ENCODE assay signal across 1 cellular context in the genomic region with DNA sequence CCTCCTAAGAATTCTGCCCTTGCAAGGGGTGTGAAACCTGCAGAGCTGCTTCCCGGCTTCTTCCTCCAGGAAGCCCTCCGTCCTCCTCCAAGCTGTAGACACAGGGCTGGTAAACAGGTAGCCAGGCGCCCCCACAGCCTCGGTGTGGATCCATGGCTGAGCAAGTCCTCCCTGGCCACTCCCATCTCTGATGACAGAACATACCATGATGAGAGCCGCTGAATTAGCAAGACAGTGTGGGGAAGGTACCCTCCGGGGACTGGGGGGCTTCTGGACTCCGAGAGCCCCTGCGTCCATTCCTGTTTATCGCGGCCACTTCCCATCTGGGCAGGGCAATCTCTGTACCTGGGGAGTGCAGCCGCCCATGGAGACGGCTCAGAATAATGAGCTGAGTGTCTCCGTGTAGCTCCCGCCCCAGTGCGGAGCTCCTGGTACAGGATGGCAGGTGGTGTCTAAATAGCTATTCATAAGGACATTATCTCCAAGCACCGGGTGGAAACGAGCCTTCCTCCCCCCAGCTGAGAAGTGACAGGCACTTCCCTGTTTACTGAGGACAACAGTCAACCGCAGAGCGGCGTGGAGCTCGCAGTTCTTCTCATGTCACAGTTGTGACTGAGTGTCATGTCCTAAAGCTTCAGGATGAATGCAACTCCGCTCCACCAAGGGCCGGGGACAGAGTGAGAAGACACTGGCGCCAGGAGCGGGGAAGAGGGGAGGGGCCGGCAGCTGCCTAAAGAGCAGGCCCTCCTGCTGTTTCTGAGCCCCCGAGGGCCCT.
TF ChIP-seq lines count a peak whose summit lies in the region.

No MANE protein-coding gene starts in this region.

TF ChIP-seq in K562, 482 proteins besides CTCF, POLR2A, EP300 and RAD21 (continued from another document and continues in another):
- TF ChIP-seq NR3C1 (CRISPR knock-in tag; IDR thresholded peaks at IDR 0.05) (no peak), KHSRP (IDR thresholded peaks at IDR 0.05) (no peak), DACH1 (IDR thresholded peaks at IDR 0.05; ENCODE audit: partially characterized antibody) (no peak), ZBTB17 (CRISPR knock-in tag; IDR thresholded peaks at IDR 0.05) (no peak), ZFX (CRISPR knock-in tag; IDR thresholded peaks at IDR 0.05) (no peak), ZBED1 (IDR thresholded peaks at IDR 0.05) (no peak), ZNF224 (CRISPR knock-in tag; IDR thresholded peaks at IDR 0.05) (no peak), NFE2L1 (tag; IDR thresholded peaks at IDR 0.05; ENCODE audit: borderline replicate concordance, low read depth) (no peak), ARID1B (IDR thresholded peaks at IDR 0.05) (peak; percentile 85), ZNF121 (CRISPR knock-in tag; conservative IDR thresholded peaks at IDR 0.05) (no peak), CC2D1A (IDR thresholded peaks at IDR 0.05) (no peak), SLC30A9 (CRISPR knock-in tag; IDR thresholded peaks at IDR 0.05) (no peak), MYC (IDR thresholded peaks at IDR 0.05; ENCODE audit: low read depth, low read length) (peak; percentile 61; the same call in 1 of the 2 replicates), MYC (CRISPR knock-in tag; IDR thresholded peaks at IDR 0.05; ENCODE audit: borderline replicate concordance, low read depth) (no peak), E2F3 (CRISPR knock-in tag; IDR thresholded peaks at IDR 0.05) (no peak), ZNF699 (CRISPR knock-in tag; IDR thresholded peaks at IDR 0.05; ENCODE audit: insufficient replicate concordance) (no peak), MAFF (IDR thresholded peaks at IDR 0.05; ENCODE audit: low read length) (no peak), TCF3 (CRISPR knock-in tag; IDR thresholded peaks at IDR 0.05) (peak; percentile 92), PCBP1 (IDR thresholded peaks at IDR 0.05; ENCODE audit: low read depth, low read length, poor library complexity, severe bottlenecking) (no peak), GABPB2 (CRISPR knock-in tag; conservative IDR thresholded peaks at IDR 0.05) (no peak), MED1 (CRISPR knock-in tag; IDR thresholded peaks at IDR 0.05; ENCODE audit: borderline replicate concordance) (no peak)
- TF ChIP-seq, protein P1, sequence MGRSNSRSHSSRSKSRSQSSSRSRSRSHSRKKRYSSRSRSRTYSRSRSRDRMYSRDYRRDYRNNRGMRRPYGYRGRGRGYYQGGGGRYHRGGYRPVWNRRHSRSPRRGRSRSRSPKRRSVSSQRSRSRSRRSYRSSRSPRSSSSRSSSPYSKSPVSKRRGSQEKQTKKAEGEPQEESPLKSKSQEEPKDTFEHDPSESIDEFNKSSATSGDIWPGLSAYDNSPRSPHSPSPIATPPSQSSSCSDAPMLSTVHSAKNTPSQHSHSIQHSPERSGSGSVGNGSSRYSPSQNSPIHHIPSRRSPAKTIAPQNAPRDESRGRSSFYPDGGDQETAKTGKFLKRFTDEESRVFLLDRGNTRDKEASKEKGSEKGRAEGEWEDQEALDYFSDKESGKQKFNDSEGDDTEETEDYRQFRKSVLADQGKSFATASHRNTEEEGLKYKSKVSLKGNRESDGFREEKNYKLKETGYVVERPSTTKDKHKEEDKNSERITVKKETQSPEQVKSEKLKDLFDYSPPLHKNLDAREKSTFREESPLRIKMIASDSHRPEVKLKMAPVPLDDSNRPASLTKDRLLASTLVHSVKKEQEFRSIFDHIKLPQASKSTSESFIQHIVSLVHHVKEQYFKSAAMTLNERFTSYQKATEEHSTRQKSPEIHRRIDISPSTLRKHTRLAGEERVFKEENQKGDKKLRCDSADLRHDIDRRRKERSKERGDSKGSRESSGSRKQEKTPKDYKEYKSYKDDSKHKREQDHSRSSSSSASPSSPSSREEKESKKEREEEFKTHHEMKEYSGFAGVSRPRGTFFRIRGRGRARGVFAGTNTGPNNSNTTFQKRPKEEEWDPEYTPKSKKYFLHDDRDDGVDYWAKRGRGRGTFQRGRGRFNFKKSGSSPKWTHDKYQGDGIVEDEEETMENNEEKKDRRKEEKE (IDR thresholded peaks at IDR 0.05; ENCODE audit: borderline replicate concordance in 1 of 2, control insufficient read depth in 1 of 2, low read depth in 2 of 2, low read length in 1 of 2) = no peak
- TF ChIP-seq, protein P2, sequence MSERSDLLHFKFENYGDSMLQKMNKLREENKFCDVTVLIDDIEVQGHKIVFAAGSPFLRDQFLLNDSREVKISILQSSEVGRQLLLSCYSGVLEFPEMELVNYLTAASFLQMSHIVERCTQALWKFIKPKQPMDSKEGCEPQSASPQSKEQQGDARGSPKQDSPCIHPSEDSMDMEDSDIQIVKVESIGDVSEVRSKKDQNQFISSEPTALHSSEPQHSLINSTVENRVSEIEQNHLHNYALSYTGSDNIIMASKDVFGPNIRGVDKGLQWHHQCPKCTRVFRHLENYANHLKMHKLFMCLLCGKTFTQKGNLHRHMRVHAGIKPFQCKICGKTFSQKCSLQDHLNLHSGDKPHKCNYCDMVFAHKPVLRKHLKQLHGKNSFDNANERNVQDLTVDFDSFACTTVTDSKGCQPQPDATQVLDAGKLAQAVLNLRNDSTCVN (CRISPR knock-in tag; IDR thresholded peaks at IDR 0.05) = no peak
- TF ChIP-seq, protein P3, sequence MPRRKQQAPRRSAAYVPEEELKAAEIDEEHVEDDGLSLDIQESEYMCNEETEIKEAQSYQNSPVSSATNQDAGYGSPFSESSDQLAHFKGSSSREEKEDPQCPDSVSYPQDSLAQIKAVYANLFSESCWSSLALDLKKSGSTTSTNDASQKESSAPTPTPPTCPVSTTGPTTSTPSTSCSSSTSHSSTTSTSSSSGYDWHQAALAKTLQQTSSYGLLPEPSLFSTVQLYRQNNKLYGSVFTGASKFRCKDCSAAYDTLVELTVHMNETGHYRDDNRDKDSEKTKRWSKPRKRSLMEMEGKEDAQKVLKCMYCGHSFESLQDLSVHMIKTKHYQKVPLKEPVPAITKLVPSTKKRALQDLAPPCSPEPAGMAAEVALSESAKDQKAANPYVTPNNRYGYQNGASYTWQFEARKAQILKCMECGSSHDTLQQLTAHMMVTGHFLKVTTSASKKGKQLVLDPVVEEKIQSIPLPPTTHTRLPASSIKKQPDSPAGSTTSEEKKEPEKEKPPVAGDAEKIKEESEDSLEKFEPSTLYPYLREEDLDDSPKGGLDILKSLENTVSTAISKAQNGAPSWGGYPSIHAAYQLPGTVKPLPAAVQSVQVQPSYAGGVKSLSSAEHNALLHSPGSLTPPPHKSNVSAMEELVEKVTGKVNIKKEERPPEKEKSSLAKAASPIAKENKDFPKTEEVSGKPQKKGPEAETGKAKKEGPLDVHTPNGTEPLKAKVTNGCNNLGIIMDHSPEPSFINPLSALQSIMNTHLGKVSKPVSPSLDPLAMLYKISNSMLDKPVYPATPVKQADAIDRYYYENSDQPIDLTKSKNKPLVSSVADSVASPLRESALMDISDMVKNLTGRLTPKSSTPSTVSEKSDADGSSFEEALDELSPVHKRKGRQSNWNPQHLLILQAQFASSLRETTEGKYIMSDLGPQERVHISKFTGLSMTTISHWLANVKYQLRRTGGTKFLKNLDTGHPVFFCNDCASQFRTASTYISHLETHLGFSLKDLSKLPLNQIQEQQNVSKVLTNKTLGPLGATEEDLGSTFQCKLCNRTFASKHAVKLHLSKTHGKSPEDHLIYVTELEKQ (CRISPR knock-in tag; IDR thresholded peaks at IDR 0.05) = no peak
- TF ChIP-seq, protein P4, sequence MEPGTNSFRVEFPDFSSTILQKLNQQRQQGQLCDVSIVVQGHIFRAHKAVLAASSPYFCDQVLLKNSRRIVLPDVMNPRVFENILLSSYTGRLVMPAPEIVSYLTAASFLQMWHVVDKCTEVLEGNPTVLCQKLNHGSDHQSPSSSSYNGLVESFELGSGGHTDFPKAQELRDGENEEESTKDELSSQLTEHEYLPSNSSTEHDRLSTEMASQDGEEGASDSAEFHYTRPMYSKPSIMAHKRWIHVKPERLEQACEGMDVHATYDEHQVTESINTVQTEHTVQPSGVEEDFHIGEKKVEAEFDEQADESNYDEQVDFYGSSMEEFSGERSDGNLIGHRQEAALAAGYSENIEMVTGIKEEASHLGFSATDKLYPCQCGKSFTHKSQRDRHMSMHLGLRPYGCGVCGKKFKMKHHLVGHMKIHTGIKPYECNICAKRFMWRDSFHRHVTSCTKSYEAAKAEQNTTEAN (CRISPR knock-in tag; IDR thresholded peaks at IDR 0.05) = no peak
- TF ChIP-seq, protein P5, sequence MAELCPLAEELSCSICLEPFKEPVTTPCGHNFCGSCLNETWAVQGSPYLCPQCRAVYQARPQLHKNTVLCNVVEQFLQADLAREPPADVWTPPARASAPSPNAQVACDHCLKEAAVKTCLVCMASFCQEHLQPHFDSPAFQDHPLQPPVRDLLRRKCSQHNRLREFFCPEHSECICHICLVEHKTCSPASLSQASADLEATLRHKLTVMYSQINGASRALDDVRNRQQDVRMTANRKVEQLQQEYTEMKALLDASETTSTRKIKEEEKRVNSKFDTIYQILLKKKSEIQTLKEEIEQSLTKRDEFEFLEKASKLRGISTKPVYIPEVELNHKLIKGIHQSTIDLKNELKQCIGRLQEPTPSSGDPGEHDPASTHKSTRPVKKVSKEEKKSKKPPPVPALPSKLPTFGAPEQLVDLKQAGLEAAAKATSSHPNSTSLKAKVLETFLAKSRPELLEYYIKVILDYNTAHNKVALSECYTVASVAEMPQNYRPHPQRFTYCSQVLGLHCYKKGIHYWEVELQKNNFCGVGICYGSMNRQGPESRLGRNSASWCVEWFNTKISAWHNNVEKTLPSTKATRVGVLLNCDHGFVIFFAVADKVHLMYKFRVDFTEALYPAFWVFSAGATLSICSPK (IDR thresholded peaks at IDR 0.05; ENCODE audit: borderline replicate concordance) = no peak
- TF ChIP-seq, protein P6, sequence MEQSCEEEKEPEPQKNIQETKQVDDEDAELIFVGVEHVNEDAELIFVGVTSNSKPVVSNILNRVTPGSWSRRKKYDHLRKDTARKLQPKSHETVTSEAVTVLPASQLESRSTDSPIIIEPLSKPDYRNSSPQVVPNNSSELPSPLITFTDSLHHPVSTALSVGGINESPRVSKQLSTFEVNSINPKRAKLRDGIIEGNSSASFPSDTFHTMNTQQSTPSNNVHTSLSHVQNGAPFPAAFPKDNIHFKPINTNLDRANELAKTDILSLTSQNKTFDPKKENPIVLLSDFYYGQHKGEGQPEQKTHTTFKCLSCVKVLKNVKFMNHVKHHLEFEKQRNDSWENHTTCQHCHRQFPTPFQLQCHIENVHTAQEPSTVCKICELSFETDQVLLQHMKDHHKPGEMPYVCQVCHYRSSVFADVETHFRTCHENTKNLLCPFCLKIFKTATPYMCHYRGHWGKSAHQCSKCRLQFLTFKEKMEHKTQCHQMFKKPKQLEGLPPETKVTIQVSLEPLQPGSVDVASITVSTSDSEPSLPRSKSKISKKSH (CRISPR knock-in tag; IDR thresholded peaks at IDR 0.05) = no peak
- TF ChIP-seq, protein P7, sequence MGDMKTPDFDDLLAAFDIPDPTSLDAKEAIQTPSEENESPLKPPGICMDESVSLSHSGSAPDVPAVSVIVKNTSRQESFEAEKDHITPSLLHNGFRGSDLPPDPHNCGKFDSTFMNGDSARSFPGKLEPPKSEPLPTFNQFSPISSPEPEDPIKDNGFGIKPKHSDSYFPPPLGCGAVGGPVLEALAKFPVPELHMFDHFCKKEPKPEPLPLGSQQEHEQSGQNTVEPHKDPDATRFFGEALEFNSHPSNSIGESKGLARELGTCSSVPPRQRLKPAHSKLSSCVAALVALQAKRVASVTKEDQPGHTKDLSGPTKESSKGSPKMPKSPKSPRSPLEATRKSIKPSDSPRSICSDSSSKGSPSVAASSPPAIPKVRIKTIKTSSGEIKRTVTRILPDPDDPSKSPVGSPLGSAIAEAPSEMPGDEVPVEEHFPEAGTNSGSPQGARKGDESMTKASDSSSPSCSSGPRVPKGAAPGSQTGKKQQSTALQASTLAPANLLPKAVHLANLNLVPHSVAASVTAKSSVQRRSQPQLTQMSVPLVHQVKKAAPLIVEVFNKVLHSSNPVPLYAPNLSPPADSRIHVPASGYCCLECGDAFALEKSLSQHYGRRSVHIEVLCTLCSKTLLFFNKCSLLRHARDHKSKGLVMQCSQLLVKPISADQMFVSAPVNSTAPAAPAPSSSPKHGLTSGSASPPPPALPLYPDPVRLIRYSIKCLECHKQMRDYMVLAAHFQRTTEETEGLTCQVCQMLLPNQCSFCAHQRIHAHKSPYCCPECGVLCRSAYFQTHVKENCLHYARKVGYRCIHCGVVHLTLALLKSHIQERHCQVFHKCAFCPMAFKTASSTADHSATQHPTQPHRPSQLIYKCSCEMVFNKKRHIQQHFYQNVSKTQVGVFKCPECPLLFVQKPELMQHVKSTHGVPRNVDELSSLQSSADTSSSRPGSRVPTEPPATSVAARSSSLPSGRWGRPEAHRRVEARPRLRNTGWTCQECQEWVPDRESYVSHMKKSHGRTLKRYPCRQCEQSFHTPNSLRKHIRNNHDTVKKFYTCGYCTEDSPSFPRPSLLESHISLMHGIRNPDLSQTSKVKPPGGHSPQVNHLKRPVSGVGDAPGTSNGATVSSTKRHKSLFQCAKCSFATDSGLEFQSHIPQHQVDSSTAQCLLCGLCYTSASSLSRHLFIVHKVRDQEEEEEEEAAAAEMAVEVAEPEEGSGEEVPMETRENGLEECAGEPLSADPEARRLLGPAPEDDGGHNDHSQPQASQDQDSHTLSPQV (IDR thresholded peaks at IDR 0.05) = no peak
- TF ChIP-seq, protein P8, sequence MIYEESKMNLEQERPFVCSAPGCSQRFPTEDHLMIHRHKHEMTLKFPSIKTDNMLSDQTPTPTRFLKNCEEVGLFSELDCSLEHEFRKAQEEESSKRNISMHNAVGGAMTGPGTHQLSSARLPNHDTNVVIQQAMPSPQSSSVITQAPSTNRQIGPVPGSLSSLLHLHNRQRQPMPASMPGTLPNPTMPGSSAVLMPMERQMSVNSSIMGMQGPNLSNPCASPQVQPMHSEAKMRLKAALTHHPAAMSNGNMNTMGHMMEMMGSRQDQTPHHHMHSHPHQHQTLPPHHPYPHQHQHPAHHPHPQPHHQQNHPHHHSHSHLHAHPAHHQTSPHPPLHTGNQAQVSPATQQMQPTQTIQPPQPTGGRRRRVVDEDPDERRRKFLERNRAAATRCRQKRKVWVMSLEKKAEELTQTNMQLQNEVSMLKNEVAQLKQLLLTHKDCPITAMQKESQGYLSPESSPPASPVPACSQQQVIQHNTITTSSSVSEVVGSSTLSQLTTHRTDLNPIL (CRISPR knock-in tag; IDR thresholded peaks at IDR 0.05) = no peak
